ENCODE assay signal across 8 cellular contexts in genomic region chr6:125791151-125791819, GRCh38. TPM values are rescaled to one million over a fixed set of nuclear protein-coding genes. Genes with fewer than 3 reads are reported as not detected.
DNase-seq lines count a peak whose midpoint lies in the region; ATAC-seq, FAIRE-seq and TF ChIP-seq lines count a peak whose summit lies in the region.

No MANE protein-coding gene starts in this region.

- H4K20me1 ChIP-seq in MM.1S (ENCODE audit: insufficient read depth, low read length), result no peaks in the 10 kb centered on the region

- peaks cover 16% of the 10 kb centered on the region for H3K4me1 ChIP-seq in MM.1S (ENCODE audit: low read length)
- peaks cover 20 to 77% (median 67%) of the 10 kb centered on the region in 6 donors for H3K4me1 ChIP-seq in spleen

- peak overlapping the region; percentile 73; the same call in 1 of the 2 replicates for H3K27ac ChIP-seq in MM.1S (ENCODE audit: low read length)
- H3K27ac ChIP-seq in spleen, result peak overlapping the region; percentile 91 to 98 (median 96)

- WGBS in spleen, 5 donors, result 0 to 1% (median 0%) methylated on average over 24 to 28 of the region's 28 CpGs

- peak overlapping the region; percentile 78 for H3K4me2 ChIP-seq in MM.1S (ENCODE audit: low read depth, low read length)

- H3K9me3 ChIP-seq in MM.1S (replicated peaks; ENCODE audit: insufficient read depth, low read length) (no peaks in the 10 kb centered on the region), spleen (no peaks in the 10 kb centered on the region)

- H3K79me2 ChIP-seq in MM.1S (ENCODE audit: low read length), result 0 out of 2 replicates have a peak, but pooled peaks cover 9% of the 10 kb centered on the region

- no peak for DNase-seq in activated CD4-positive, CD25-positive, alpha-beta regulatory T cell treated with anti-CD3 and anti-CD28 coated beads, Interleukin-2, amount 50 U/mL, for 72 hours
- no peak for DNase-seq in HFF-Myc (ENCODE audit: extremely low read depth, low read depth)
- DNase-seq in MM.1S, result peak; percentile 71
- DNase-seq in T follicular helper cell (ENCODE audit: low read depth), result peak; percentile 25
- peak; percentile 57 for DNase-seq in bronchial epithelial cell (ENCODE audit: low read depth)
- peak; percentile 71 for DNase-seq in iris pigment epithelial cell (ENCODE audit: low read depth)
- DNase-seq in spleen, result peak; percentile 76

- H3K36me3 ChIP-seq in MM.1S (replicated peaks; ENCODE audit: insufficient read depth, low read length) (no peaks in the 10 kb centered on the region), bronchial epithelial cell (ENCODE audit: control insufficient read depth, insufficient read depth, low read length) (peaks cover 2% of the 10 kb centered on the region), spleen (peaks cover 0 to 5% (median 0%) of the 10 kb centered on the region in 6 donors)

- H3K4me3 ChIP-seq in HFF-Myc (replicated peaks; ENCODE audit: low read depth, low read length) (peak overlapping the region; percentile 74), MM.1S (ENCODE audit: low read length) (peak overlapping the region; percentile 97), bronchial epithelial cell (ENCODE audit: low read depth, low read length) (peak overlapping the region; percentile 63), spleen (peak overlapping the region; percentile 77 to 95 (median 89))

- intact Hi-C loops in spleen (cut with DNase I; ENCODE audit: low total_unique reads), result no loop called here

- no peak for TF ChIP-seq POLR2A in spleen (IDR thresholded peaks at IDR 0.05)

- peak; percentile 15 to 17 for ATAC-seq in activated CD4-positive, CD25-positive, alpha-beta regulatory T cell treated with anti-CD3 and anti-CD28 coated beads, Interleukin-2, amount 50 U/mL, for 24 hours

- TF ChIP-seq CTCF in HFF-Myc (IDR thresholded peaks at IDR 0.05; ENCODE audit: low read depth, low read length, missing control alignments), result peak; percentile 65
- peak; percentile 69 for TF ChIP-seq CTCF in MM.1S (IDR thresholded peaks at IDR 0.05; ENCODE audit: low read length)
- peak; percentile 63 for TF ChIP-seq CTCF in bronchial epithelial cell (IDR thresholded peaks at IDR 0.05; ENCODE audit: insufficient read depth, low read length, severe bottlenecking)
- peak in 10 of 11 experiments; percentile 15 to 58 (median 46) for TF ChIP-seq CTCF in spleen (IDR thresholded peaks at IDR 0.05 in 8 of 11, conservative IDR thresholded peaks at IDR 0.05 in 3 of 11)

- H3K27me3 ChIP-seq in MM.1S (replicated peaks; ENCODE audit: insufficient read depth, low read length) (no peaks in the 10 kb centered on the region), bronchial epithelial cell (ENCODE audit: control insufficient read depth, insufficient read depth, low read length) (no peaks in the 10 kb centered on the region), spleen (replicated peaks in 1 of 7) (no peaks in the 10 kb centered on the region)

- H2AFZ ChIP-seq in MM.1S (ENCODE audit: low read length), result peak overlapping the region; percentile 95

- peak overlapping the region; percentile 80 for H3K9ac ChIP-seq in MM.1S (ENCODE audit: low read length)

- H3F3A ChIP-seq in MM.1S (ENCODE audit: insufficient read depth, low read length), result peaks cover 25% of the 10 kb centered on the region

- no peaks in the 10 kb centered on the region for H3K9me2 ChIP-seq in MM.1S (replicated peaks; ENCODE audit: insufficient read depth, low read length)

- FAIRE-seq in bronchial epithelial cell (lab: Jason Lieb, UNC), result no peak

RNA-seq across cellular contexts. Expression of gene NCOA7, which starts 0.5 kb away (rescaled TPM):
- total RNA-seq in bronchial epithelial cell (39.0 and 85.9 TPM in 2 replicates), spleen (10 to 100 TPM; 27.9 to 84.3 (median 50.7) TPM)
- 10 to 100 TPM; 11.8 to 18.2 (median 12.9) TPM for polyA plus RNA-seq in spleen

RNA-seq across cellular contexts. Expression of gene HEY2, which starts 41.9 kb away (rescaled TPM):
- total RNA-seq in bronchial epithelial cell (0.13 TPM in 1 of 2 replicates, not detected in the other), spleen (1 to 10 TPM in 6 of 7 donors, under 1 TPM in 1; 0.72 to 3.7 (median 2.5) TPM)
- 1 to 10 TPM in 2 of 3 donors, under 1 TPM in 1; 0.59 to 1.4 (median 1.3) TPM for polyA plus RNA-seq in spleen

Comparison
In these comparisons a context has a peak if more than half of its experiments do, and no peak if none do; other contexts are left out.
1. DNase-seq: peak in MM.1S (single experiment), T follicular helper cell (single experiment), bronchial epithelial cell (single experiment), iris pigment epithelial cell (single experiment) and spleen (single experiment); none in activated CD4-positive, CD25-positive, alpha-beta regulatory T cell treated with anti-CD3 and anti-CD28 coated beads, Interleukin-2, amount 50 U/mL, for 72 hours (single experiment) and HFF-Myc (single experiment).
2. Peak in every context shown above with its lines, with median percentiles within 50 percentile points of each other: H3K4me3 ChIP-seq and CTCF ChIP-seq.